ENCODE assay signal across 1 cellular context in genomic region chr5:67164856-67165523, GRCh38.
TF ChIP-seq lines count a peak whose summit lies in the region.

No MANE protein-coding gene starts in this region.

TF ChIP-seq in GM23338, 12 proteins besides CTCF, POLR2A, EP300 and RAD21 (continued from another document):
- TF ChIP-seq ETS1 (IDR thresholded peaks at IDR 0.05) (no peak), NANOG (IDR thresholded peaks at IDR 0.05; ENCODE audit: borderline replicate concordance) (no peak), STAT1 (IDR thresholded peaks at IDR 0.05; ENCODE audit: unreplicated experiment) (no peak), CREB1 (CRISPR knock-in tag; IDR thresholded peaks at IDR 0.05; ENCODE audit: low read depth) (no peak), ZNF462 (CRISPR knock-in tag; IDR thresholded peaks at IDR 0.05) (no peak), ZNF114 (CRISPR knock-in tag; IDR thresholded peaks at IDR 0.05) (no peak), EZH2 (IDR thresholded peaks at IDR 0.05; ENCODE audit: low read depth, unreplicated experiment) (no peak), EZH2phosphoT487 (IDR thresholded peaks at IDR 0.05; ENCODE audit: unreplicated experiment) (no peak), POLR2AphosphoS5 (IDR thresholded peaks at IDR 0.05; ENCODE audit: low read depth) (no peak), ZNF331 (CRISPR knock-in tag; IDR thresholded peaks at IDR 0.05; ENCODE audit: low read depth) (no peak)
